Comparison of ENCODE assay signal across 9 cellular contexts in the genomic region with DNA sequence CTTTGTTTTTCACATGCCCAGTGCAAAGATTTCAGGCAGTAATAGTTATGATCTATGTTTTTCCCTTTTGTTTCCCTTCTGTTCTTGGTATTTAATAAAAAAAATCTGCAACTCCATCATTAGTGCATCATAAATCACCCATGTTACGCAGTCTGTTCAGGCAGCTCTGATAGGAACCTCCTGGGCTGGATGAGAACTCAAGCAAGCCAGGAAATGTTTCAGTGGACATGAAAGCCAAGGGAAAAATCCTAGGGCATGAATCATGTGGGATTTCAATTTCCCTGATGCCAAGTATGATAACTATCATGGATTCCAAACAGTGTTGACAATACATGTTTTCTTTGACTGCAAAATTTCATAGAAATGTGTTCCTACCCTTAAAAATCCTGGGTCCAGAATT.
DNase-seq lines count a peak whose midpoint lies in the region; ATAC-seq and TF ChIP-seq lines count a peak whose summit lies in the region.
"Had no signal": no experiment of that assay in that cellular context is flagged by ENCODE, and none has a peak within 500 bp of the region (broad histone marks: within the 10 kb centered on the region; RNA-seq: fewer than 3 reads in every experiment).

No MANE protein-coding gene starts in this region.

- H3K4me1 ChIP-seq in heart left ventricle (peaks cover 0 to 31% (median 0%) of the 10 kb centered on the region in 12 donors), stomach (no peaks in the 10 kb centered on the region)

- TF ChIP-seq CTCF in heart left ventricle (IDR thresholded peaks at IDR 0.05) (no peak), retinal pigment epithelial cell (conservative IDR thresholded peaks at IDR 0.05; ENCODE audit: low read depth, low read length) (no peak), stomach (IDR thresholded peaks at IDR 0.05) (no peak)

- intact Hi-C loops in heart left ventricle (cut with DNase I): no loop called here
- intact Hi-C loops in stomach (cut with DNase I; ENCODE audit: low total_unique reads): no loop called here

- H3K27ac ChIP-seq in heart left ventricle: peak overlapping the region in 6 of 12 donors; percentile 21 to 75 (median 67)
- H3K27ac ChIP-seq in stomach: peak overlapping the region in 1 of 5 donors; percentile 59

- TF ChIP-seq POLR2A in heart left ventricle (IDR thresholded peaks at IDR 0.05): no peak
- TF ChIP-seq POLR2A in stomach (IDR thresholded peaks at IDR 0.05): no peak

- no peak overlapping the region for H3K4me3 ChIP-seq in heart left ventricle
- H3K4me3 ChIP-seq in retinal pigment epithelial cell (ENCODE audit: low read length): no peak overlapping the region
- H3K4me3 ChIP-seq in stomach: no peak overlapping the region

- WGBS in heart left ventricle, 4 donors: 71 to 77% (median 75%) methylated on average over 1 of the region's 1 CpG
- 43 to 84% (median 62%) methylated on average over 1 of the region's 1 CpG for WGBS in stomach, 5 donors

- no peak for TF ChIP-seq EP300 in stomach (IDR thresholded peaks at IDR 0.05)

- H3K27me3 ChIP-seq in heart left ventricle: no peaks in the 10 kb centered on the region
- H3K27me3 ChIP-seq in stomach: no peaks in the 10 kb centered on the region

- H3K36me3 ChIP-seq in heart left ventricle (no peaks in the 10 kb centered on the region), stomach (no peaks in the 10 kb centered on the region)

- DNase-seq in EL (peak; percentile 97), amniotic stem cell (lab: John Stamatoyannopoulos, UW) (peak; percentile 80), heart left ventricle (no peak), retinal pigment epithelial cell (ENCODE audit: low read depth) (peak; percentile 89), NCI-H1092 (lab: John Stamatoyannopoulos, UW) (no peak), stomach (no peak)
- DNase-seq: activated CD4-positive, alpha-beta T cell treated with anti-CD3 and anti-CD28 coated beads for 4 hours had no signal

- ATAC-seq in heart left ventricle (peak; percentile 57 to 89 (median 80)), GM21717 (IDR thresholded peaks at IDR 0.05; ENCODE audit: unreplicated experiment) (no peak)
- no peak for ATAC-seq in activated CD4-positive, CD25-positive, alpha-beta regulatory T cell treated with anti-CD3 and anti-CD28 coated beads, Interleukin-2, amount 50 U/mL, for 24 hours

- H3K9me3 ChIP-seq in heart left ventricle (no peaks in the 10 kb centered on the region), stomach (no peaks in the 10 kb centered on the region)

Comparison
In these comparisons a context has a peak if more than half of its experiments do, and no peak if none do; other contexts are left out.
1. DNase-seq: peak in EL (single experiment), amniotic stem cell (single experiment) and retinal pigment epithelial cell (single experiment); none in heart left ventricle (0 of 5), NCI-H1092 (single experiment) and stomach (single experiment).
2. ATAC-seq: peak in heart left ventricle (4 of 4); none in activated CD4-positive, CD25-positive, alpha-beta regulatory T cell treated with anti-CD3 and anti-CD28 coated beads, Interleukin-2, amount 50 U/mL, for 24 hours (0 of 2) and GM21717 (single experiment).